ENCODE assay signal across 23 cellular contexts in genomic region chr5:135592312-135593045, GRCh38. TPM values are rescaled to one million over a fixed set of nuclear protein-coding genes. Genes with fewer than 3 reads are reported as not detected.
"Had no signal": no experiment of that assay in that cellular context is flagged by ENCODE, and none has a peak within 500 bp of the region (broad histone marks: within the 10 kb centered on the region; RNA-seq: fewer than 3 reads in every experiment).

No MANE protein-coding gene starts in this region.

- H3K36me3 ChIP-seq: breast epithelium, MG63 had no signal

- DNase-seq: activated B cell treated with CpG ODN at 0.5 μM for 24 hours; activated CD4-positive, alpha-beta T cell treated with anti-CD3 and anti-CD28 coated beads for 1 hour; activated CD4-positive, alpha-beta T cell treated with anti-CD3 and anti-CD28 coated beads, Interleukin-2, amount 10 ng/mL, durations not matched to agents 24 days and 14 days; activated CD4-positive, alpha-beta T cell treated with anti-CD3 and anti-CD28 coated beads, Interleukin-2, amount 50 U/mL, for 48 hours; activated CD8-positive, alpha-beta memory T cell treated with anti-CD3 and anti-CD28 coated beads, Interleukin-2, amount 10 ng/mL, durations not matched to agents 7 days and 5 days; activated effector memory CD4-positive, alpha-beta T cell treated with Interleukin-2 at 50 U/mL for 16 hours; activated naive CD4-positive, alpha-beta T cell; activated T-cell treated with anti-CD3 and anti-CD28 coated beads, Interleukin-2, amount 50 U/mL, for 24 hours; aorta; caudate nucleus; MG63; NCI-H1105; NCI-H1436; NCI-H1694 treated with DMSO at 0.1 percent for 48 hours; NCI-H2029 treated with DMSO at 0.1 percent for 48 hours; NCI-H524; PC-3; SHP77 treated with DMSO at 0.1 percent for 48 hours; T-helper 17 cell; T1000 had no signal

- ATAC-seq: activated CD8-positive, alpha-beta memory T cell treated with anti-CD3 and anti-CD28 coated beads, Interleukin-2, amount 10 ng/mL, durations not matched to agents 7 days and 5 days; PC-3; T-helper 17 cell had no signal

- H3K27ac ChIP-seq: breast epithelium had no signal

- H3K9me3 ChIP-seq: breast epithelium, MG63 had no signal

- H3K4me1 ChIP-seq: breast epithelium had no signal

- H3K27me3 ChIP-seq: breast epithelium had no signal

- H3K4me3 ChIP-seq: breast epithelium, MG63 had no signal

RNA-seq across cellular contexts. Expression of gene CXCL14, which starts 13.7 kb away (rescaled TPM):
- total RNA-seq: activated B cell treated with CpG ODN at 0.5 μM for 24 hours; activated CD4-positive, alpha-beta T cell treated with anti-CD3 and anti-CD28 coated beads, Interleukin-2, amount 10 ng/mL, durations not matched to agents 24 days and 14 days; activated CD8-positive, alpha-beta memory T cell treated with anti-CD3 and anti-CD28 coated beads, Interleukin-2, amount 10 ng/mL, durations not matched to agents 7 days and 5 days; activated T-helper 1 cell treated with anti-CD3 and anti-CD28 coated beads, Interleukin-12 subunit alpha, Interleukin-12 subunit beta, Interleukin-2, Interleukin-4 antibody, amounts not matched to agents 30 ng/mL and 10 ng/mL and 1 ng/mL, durations not matched to agents 14 hours and 24 hours and 36 hours; PC-3; SK-MEL-5; T-helper 17 cell had no signal

RNA-seq across cellular contexts. Expression of gene NEUROG1, which starts 56.7 kb away (rescaled TPM):
- total RNA-seq: activated B cell treated with CpG ODN at 0.5 μM for 24 hours; activated CD4-positive, alpha-beta T cell treated with anti-CD3 and anti-CD28 coated beads, Interleukin-2, amount 10 ng/mL, durations not matched to agents 24 days and 14 days; activated CD8-positive, alpha-beta memory T cell treated with anti-CD3 and anti-CD28 coated beads, Interleukin-2, amount 10 ng/mL, durations not matched to agents 7 days and 5 days; activated T-helper 1 cell treated with anti-CD3 and anti-CD28 coated beads, Interleukin-12 subunit alpha, Interleukin-12 subunit beta, Interleukin-2, Interleukin-4 antibody, amounts not matched to agents 30 ng/mL and 10 ng/mL and 1 ng/mL, durations not matched to agents 14 hours and 24 hours and 36 hours; aorta; breast epithelium; PC-3; SK-MEL-5; T-helper 17 cell had no signal
- polyA plus RNA-seq: aorta had no signal
